In the genomic region with DNA sequence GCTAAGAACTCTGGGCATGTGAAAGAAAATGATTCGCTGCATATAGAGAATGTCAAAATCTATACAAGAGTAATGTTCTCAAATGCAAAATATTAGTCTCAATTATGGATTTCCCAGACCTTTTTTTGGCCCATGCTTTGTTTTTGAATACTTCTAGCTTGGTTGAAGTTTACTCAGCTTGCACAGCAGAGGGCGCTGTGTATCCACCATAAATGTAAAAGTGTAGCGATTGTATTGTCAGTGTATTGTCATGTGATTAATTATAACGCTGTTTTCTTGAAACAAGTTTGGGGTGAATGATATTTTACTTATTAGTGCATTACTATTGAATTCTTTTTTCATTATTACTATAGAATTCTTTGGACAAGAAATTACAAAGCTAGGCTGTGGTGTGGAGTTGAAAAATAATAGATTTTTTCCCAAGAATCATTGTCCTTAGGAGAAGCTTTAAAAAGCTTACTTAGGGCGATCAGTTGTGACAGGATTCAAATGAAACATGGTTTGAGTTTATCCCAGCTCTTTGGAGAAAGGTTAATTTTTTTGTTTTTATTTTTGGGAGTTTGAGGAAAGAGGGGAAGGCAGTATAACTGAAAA, we compare ENCODE assay signal across 8 cellular contexts.
DNase-seq lines count a peak whose midpoint lies in the region; ATAC-seq and TF ChIP-seq lines count a peak whose summit lies in the region.

No MANE protein-coding gene starts in this region.

- intact Hi-C loops in mucosa of descending colon (cut with DNase I, micrococcal nuclease): no loop called here

- peak overlapping the region; percentile 4 for H3K27ac Mint-ChIP-seq in activated CD4-positive, alpha-beta memory T cell treated with anti-CD3 and anti-CD28 coated beads, Interleukin-2, amount 10 ng/mL, durations not matched to agents 7 days and 5 days

- DNase-seq in AG08396 (ENCODE audit: low spot score) (peak; percentile 35), NCI-H460 (ENCODE audit: extremely low read depth, low read depth) (peak; percentile 40), mucosa of descending colon (peak in 2 of 3 donors; percentile 35 to 38)
- peak; percentile 65 for DNase-seq in activated CD4-positive, alpha-beta memory T cell treated with anti-CD3 and anti-CD28 coated beads, Interleukin-2, amount 10 ng/mL, durations not matched to agents 7 days and 5 days
- peak; percentile 8 to 45 (median 8) for DNase-seq in effector memory CD4-positive, alpha-beta T cell
- DNase-seq in stimulated activated CD8-positive, alpha-beta memory T cell treated with anti-CD3 and anti-CD28 coated beads, Interleukin-7, amount 100 ng/mL, for 4 hours (ENCODE audit: low read depth in 2 of 2): peak; percentile 15 to 26

- no peaks in the 10 kb centered on the region for H3K9me3 Mint-ChIP-seq in activated CD4-positive, alpha-beta memory T cell treated with anti-CD3 and anti-CD28 coated beads, Interleukin-2, amount 10 ng/mL, durations not matched to agents 7 days and 5 days

- H3K27me3 ChIP-seq in effector memory CD4-positive, alpha-beta T cell (replicated peaks; ENCODE audit: control insufficient read depth, insufficient read depth, low read length, poor library complexity, severe bottlenecking): no peaks in the 10 kb centered on the region

- no peaks in the 10 kb centered on the region for H3K27me3 Mint-ChIP-seq in activated CD4-positive, alpha-beta memory T cell treated with anti-CD3 and anti-CD28 coated beads, Interleukin-2, amount 10 ng/mL, durations not matched to agents 7 days and 5 days

- ATAC-seq in GM18861 (IDR thresholded peaks at IDR 0.05; ENCODE audit: unreplicated experiment): peak; percentile 83
- ATAC-seq in HG03103 (IDR thresholded peaks at IDR 0.05; ENCODE audit: low read depth, unreplicated experiment): peak; percentile 85
- ATAC-seq in mucosa of descending colon: peak; percentile 79

- no peaks in the 10 kb centered on the region for H3K9me3 ChIP-seq in effector memory CD4-positive, alpha-beta T cell (ENCODE audit: control insufficient read depth, low read length)
- no peaks in the 10 kb centered on the region for H3K9me3 ChIP-seq in mucosa of descending colon

- peaks cover 6% of the 10 kb centered on the region for H3K36me3 ChIP-seq in effector memory CD4-positive, alpha-beta T cell (ENCODE audit: control insufficient read depth, insufficient read depth, low read length)
- no peaks in the 10 kb centered on the region for H3K36me3 ChIP-seq in mucosa of descending colon (ENCODE audit: low read depth)

- H3K4me3 Mint-ChIP-seq in activated CD4-positive, alpha-beta memory T cell treated with anti-CD3 and anti-CD28 coated beads, Interleukin-2, amount 10 ng/mL, durations not matched to agents 7 days and 5 days: no peak overlapping the region

- POLR2A ChIA-PET in activated CD4-positive, alpha-beta memory T cell treated with anti-CD3 and anti-CD28 coated beads, Interleukin-2, amount 10 ng/mL, durations not matched to agents 7 days and 5 days (lab: Charles Lee): interaction anchor here (0.7 to 1.5 kb wide), 7 partner anchors 12 to 61 kb away, joined by 3 to 4 read pairs (median 3); no protein-coding TSS in a partner anchor

- CTCF ChIA-PET in activated CD4-positive, alpha-beta memory T cell treated with anti-CD3 and anti-CD28 coated beads, Interleukin-2, amount 10 ng/mL, durations not matched to agents 7 days and 5 days (lab: Charles Lee): interaction anchor here (0.6 to 5.5 kb wide), 30 partner anchors 8 to 1218 kb away, joined by 3 to 47 read pairs (median 4); no protein-coding TSS in a partner anchor

- no peak overlapping the region for H3K27ac ChIP-seq in effector memory CD4-positive, alpha-beta T cell (ENCODE audit: insufficient read depth, low read length, poor library complexity, severe bottlenecking)

- no peaks in the 10 kb centered on the region for H3K4me1 ChIP-seq in effector memory CD4-positive, alpha-beta T cell (ENCODE audit: control insufficient read depth, insufficient read depth, low read length, poor library complexity, severe bottlenecking)
- H3K4me1 ChIP-seq in mucosa of descending colon (ENCODE audit: low read depth): no peaks in the 10 kb centered on the region

- H3K4me1 Mint-ChIP-seq in activated CD4-positive, alpha-beta memory T cell treated with anti-CD3 and anti-CD28 coated beads, Interleukin-2, amount 10 ng/mL, durations not matched to agents 7 days and 5 days: peaks cover 11% of the 10 kb centered on the region

- no peak overlapping the region for H3K4me3 ChIP-seq in effector memory CD4-positive, alpha-beta T cell (ENCODE audit: insufficient read depth, low read depth, low read length, poor library complexity, severe bottlenecking)
- no peak overlapping the region for H3K4me3 ChIP-seq in mucosa of descending colon

- peak; percentile 63 for TF ChIP-seq CTCF in mucosa of descending colon (IDR thresholded peaks at IDR 0.05)

- peaks cover 29% of the 10 kb centered on the region for H3K36me3 Mint-ChIP-seq in activated CD4-positive, alpha-beta memory T cell treated with anti-CD3 and anti-CD28 coated beads, Interleukin-2, amount 10 ng/mL, durations not matched to agents 7 days and 5 days (ENCODE audit: low read depth)

Comparison
In these comparisons a context has a peak if more than half of its experiments do, and no peak if none do; other contexts are left out.
1. DNase-seq: peak in every context shown above with its lines; median percentile 65 in activated CD4-positive, alpha-beta memory T cell treated with anti-CD3 and anti-CD28 coated beads, Interleukin-2, amount 10 ng/mL, durations not matched to agents 7 days and 5 days; 40 in NCI-H460; 36 in mucosa of descending colon; 35 in AG08396; 20 in stimulated activated CD8-positive, alpha-beta memory T cell treated with anti-CD3 and anti-CD28 coated beads, Interleukin-7, amount 100 ng/mL, for 4 hours; 8 in effector memory CD4-positive, alpha-beta T cell.